3 cellular contexts compared by ENCODE assay signal in genomic region chr4:109432676-109433075, GRCh38.
TF ChIP-seq lines count a peak whose summit lies in the region.

No MANE protein-coding gene starts in this region.

TF ChIP-seq in IMR-90, 13 proteins besides CTCF, POLR2A, EP300 and RAD21:
- TF ChIP-seq MAZ (IDR thresholded peaks at IDR 0.05; ENCODE audit: borderline replicate concordance, low read depth, low read length) (no peak), NFE2L2 (IDR thresholded peaks at IDR 0.05; ENCODE audit: low read depth, low read length) (no peak), FOS (IDR thresholded peaks at IDR 0.05; ENCODE audit: low read depth, low read length) (no peak), CEBPB (IDR thresholded peaks at IDR 0.05; ENCODE audit: low read depth, low read length) (peak; percentile 72), MAFK (IDR thresholded peaks at IDR 0.05; ENCODE audit: low read depth, low read length) (no peak)

TF ChIP-seq in K562, 482 proteins besides CTCF, POLR2A, EP300 and RAD21:
- TF ChIP-seq NFIC (IDR thresholded peaks at IDR 0.05), result no peak
- no peak for TF ChIP-seq RBFOX2 (IDR thresholded peaks at IDR 0.05; ENCODE audit: low read depth, low read length)
- no peak for TF ChIP-seq EWSR1 (IDR thresholded peaks at IDR 0.05; ENCODE audit: borderline replicate concordance, low read depth, partially characterized antibody)
- no peak for TF ChIP-seq ZNF75A (CRISPR knock-in tag; IDR thresholded peaks at IDR 0.05)
- no peak for TF ChIP-seq ZNF699 (CRISPR knock-in tag; IDR thresholded peaks at IDR 0.05; ENCODE audit: insufficient replicate concordance)
- TF ChIP-seq ZNF143 (CRISPR knock-in tag; IDR thresholded peaks at IDR 0.05), result no peak
- no peak for TF ChIP-seq HNRNPH1 (optimal IDR thresholded peaks at IDR 0.05; ENCODE audit: low read depth, low read length)
- no peak for TF ChIP-seq CAMTA2 (CRISPR knock-in tag; conservative IDR thresholded peaks at IDR 0.05)
- TF ChIP-seq E2F6 (IDR thresholded peaks at IDR 0.05; ENCODE audit: borderline replicate concordance in 1 of 2, extremely low read depth in 1 of 2, insufficient read depth in 1 of 2, insufficient read length in 1 of 2, low read depth in 1 of 2, low read length in 1 of 2, poor library complexity in 1 of 2, severe bottlenecking in 1 of 2), result no peak
- TF ChIP-seq PTBP1 (IDR thresholded peaks at IDR 0.05; ENCODE audit: low read depth, low read length), result no peak

TF ChIP-seq in HepG2, 621 proteins besides CTCF, POLR2A, EP300 and RAD21:
- no peak for TF ChIP-seq PRDM15 (CRISPR knock-in tag; IDR thresholded peaks at IDR 0.05)
- TF ChIP-seq ZNF577 (CRISPR knock-in tag; IDR thresholded peaks at IDR 0.05; ENCODE audit: borderline replicate concordance, low read depth), result no peak
- TF ChIP-seq E2F1 (CRISPR knock-in tag; IDR thresholded peaks at IDR 0.05), result no peak
- TF ChIP-seq ZBTB3 (CRISPR knock-in tag; IDR thresholded peaks at IDR 0.05; ENCODE audit: borderline replicate concordance, low read depth), result 0 out of 2 replicates have a peak, but pooled peaks have one; percentile 2
- 0 out of 2 replicates have a peak, but pooled peaks have one; percentile 3 for TF ChIP-seq PHF21A (CRISPR knock-in tag; IDR thresholded peaks at IDR 0.05)
- TF ChIP-seq SRY (CRISPR knock-in tag; IDR thresholded peaks at IDR 0.05), result no peak
- no peak for TF ChIP-seq ZNF354B (CRISPR knock-in tag; IDR thresholded peaks at IDR 0.05)
- TF ChIP-seq NFRKB (IDR thresholded peaks at IDR 0.05), result no peak
- 0 out of 2 replicates have a peak, but pooled peaks have one; percentile 6 for TF ChIP-seq POGZ (CRISPR knock-in tag; IDR thresholded peaks at IDR 0.05)
TF ChIP-seq in HepG2: peak in this region for 3.
